7 cellular contexts compared by ENCODE assay signal in the genomic region with DNA sequence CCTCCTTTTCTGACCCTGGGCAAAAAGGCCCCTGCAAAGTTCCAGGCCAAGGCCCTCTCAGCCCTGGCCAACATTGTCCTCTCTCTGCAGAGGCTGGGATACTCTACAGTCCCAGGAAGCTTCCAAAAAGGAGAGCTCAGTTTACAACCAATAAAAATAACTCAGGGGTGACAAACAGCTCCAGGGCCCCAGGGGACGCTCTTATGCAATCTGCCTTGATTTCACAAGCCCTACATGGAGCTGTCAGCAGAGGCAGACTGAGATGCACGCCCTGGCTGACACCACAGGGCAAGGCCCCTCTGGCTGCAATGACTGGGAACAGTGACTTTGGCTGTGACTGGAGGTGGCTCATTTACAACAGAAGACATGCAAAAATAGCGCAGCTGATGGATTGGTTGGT.
DNase-seq lines count a peak whose midpoint lies in the region; ATAC-seq and TF ChIP-seq lines count a peak whose summit lies in the region.

No MANE protein-coding gene starts in this region.

- peak; percentile 14 for TF ChIP-seq CTCF in HFF-Myc (IDR thresholded peaks at IDR 0.05; ENCODE audit: low read depth, low read length, missing control alignments)
- TF ChIP-seq CTCF in hepatocyte (IDR thresholded peaks at IDR 0.05; ENCODE audit: poor library complexity), result peak; percentile 18
- no peak for TF ChIP-seq CTCF in thyroid gland (IDR thresholded peaks at IDR 0.05)

- H3K27me3 ChIP-seq in hepatocyte (no peaks in the 10 kb centered on the region), thyroid gland (no peaks in the 10 kb centered on the region)

- no peak overlapping the region for H2AFZ ChIP-seq in hepatocyte

- H3K4me1 Mint-ChIP-seq in activated T-cell treated with anti-CD3 and anti-CD28 coated beads, Interleukin-2, amount 50 U/mL, for 24 hours (ENCODE audit: low read depth), result no peaks in the 10 kb centered on the region

- H3K9me3 Mint-ChIP-seq in activated T-cell treated with anti-CD3 and anti-CD28 coated beads, Interleukin-2, amount 50 U/mL, for 24 hours, result no peaks in the 10 kb centered on the region

- intact Hi-C loops in thyroid gland (cut with DNase I), result no loop called here

- no peak overlapping the region for H3K4me3 Mint-ChIP-seq in activated T-cell treated with anti-CD3 and anti-CD28 coated beads, Interleukin-2, amount 50 U/mL, for 24 hours

- H4K20me1 ChIP-seq in hepatocyte (ENCODE audit: insufficient read depth, poor library complexity, severe bottlenecking), result no peaks in the 10 kb centered on the region

- H3K4me3 ChIP-seq in HFF-Myc (replicated peaks; ENCODE audit: low read depth, low read length), result no peak overlapping the region
- H3K4me3 ChIP-seq in hepatocyte, result no peak overlapping the region
- no peak overlapping the region for H3K4me3 ChIP-seq in thyroid gland (replicated peaks in 1 of 3)

- H3K36me3 ChIP-seq in hepatocyte (replicated peaks; ENCODE audit: insufficient read depth, low read depth) (no peaks in the 10 kb centered on the region), thyroid gland (no peaks in the 10 kb centered on the region)

- H3K9me3 ChIP-seq in hepatocyte (ENCODE audit: low read depth) (no peaks in the 10 kb centered on the region), thyroid gland (no peaks in the 10 kb centered on the region)

- no peak for TF ChIP-seq POLR2A in thyroid gland (IDR thresholded peaks at IDR 0.05)

- H3K4me1 ChIP-seq in hepatocyte (ENCODE audit: insufficient read depth), result peaks cover 6% of the 10 kb centered on the region
- peaks cover 0 to 2% of the 10 kb centered on the region in 2 donors for H3K4me1 ChIP-seq in thyroid gland

- peak; percentile 59 for DNase-seq in HFF-Myc (ENCODE audit: extremely low read depth, low read depth)
- peak; percentile 42 for DNase-seq in SKM-1 treated with dmso at 0.1 percent for 144 hours (lab: John Stamatoyannopoulos, UW; ENCODE audit: unreplicated experiment)
- peak; percentile 84 for DNase-seq in hepatocyte (ENCODE audit: low spot score)
- peak; percentile 46 to 47 for DNase-seq in thyroid gland
- DNase-seq in NCI-H2081 treated with DMSO at 0.1 percent for 48 hours (lab: John Stamatoyannopoulos, UW), result no peak
- DNase-seq in activated T-cell treated with anti-CD3 and anti-CD28 coated beads, Interleukin-2, amount 50 U/mL, for 24 hours, result no peak

- 35% methylated on average over 3 of the region's 3 CpGs for WGBS in hepatocyte (ENCODE audit: low lambda C conversion rate, missing lambda C conversion rate)
- WGBS in thyroid gland, 2 donors, result 48 to 70% methylated on average over 3 of the region's 3 CpGs

- H3K27ac ChIP-seq in hepatocyte (peak overlapping the region; percentile 50), thyroid gland (no peak overlapping the region)

- no peaks in the 10 kb centered on the region for H3K27me3 Mint-ChIP-seq in activated T-cell treated with anti-CD3 and anti-CD28 coated beads, Interleukin-2, amount 50 U/mL, for 24 hours

- H3K4me2 ChIP-seq in hepatocyte, result no peak overlapping the region

- no peak overlapping the region for H3K27ac Mint-ChIP-seq in activated T-cell treated with anti-CD3 and anti-CD28 coated beads, Interleukin-2, amount 50 U/mL, for 24 hours

- no peak for ATAC-seq in GM19395 (IDR thresholded peaks at IDR 0.05; ENCODE audit: unreplicated experiment)

- no peaks in the 10 kb centered on the region for H3K36me3 Mint-ChIP-seq in activated T-cell treated with anti-CD3 and anti-CD28 coated beads, Interleukin-2, amount 50 U/mL, for 24 hours (ENCODE audit: low read depth)

- H3K9me2 ChIP-seq in hepatocyte (replicated peaks; ENCODE audit: insufficient read depth), result no peaks in the 10 kb centered on the region

- H3K79me2 ChIP-seq in hepatocyte, result no peaks in the 10 kb centered on the region

Comparison
In these comparisons a context has a peak if more than half of its experiments do, and no peak if none do; other contexts are left out.
1. DNase-seq: peak in HFF-Myc (single experiment), SKM-1 treated with dmso at 0.1 percent for 144 hours (single experiment), hepatocyte (single experiment) and thyroid gland (2 of 2); none in NCI-H2081 treated with DMSO at 0.1 percent for 48 hours (single experiment) and activated T-cell treated with anti-CD3 and anti-CD28 coated beads, Interleukin-2, amount 50 U/mL, for 24 hours (single experiment).
2. CTCF ChIP-seq: peak in HFF-Myc (single experiment) and hepatocyte (single experiment); none in thyroid gland (0 of 6).